ENCODE assay signal across 8 cellular contexts in genomic region chr16:712740-713250, GRCh38. TPM values are rescaled to one million over a fixed set of nuclear protein-coding genes. Genes with fewer than 3 reads are reported as not detected.
DNase-seq lines count a peak whose midpoint lies in the region; ATAC-seq and TF ChIP-seq lines count a peak whose summit lies in the region.
"Not testable (repeated sequence)": the region's sequence is repeated elsewhere in the genome, so short reads cannot be mapped to it uniquely, and the experiment has no call there.

No MANE protein-coding gene starts in this region.

- not testable (repeated sequence) for H3K36me3 Mint-ChIP-seq in activated CD8-positive, alpha-beta T cell treated with anti-CD3 and anti-CD28 coated beads for 36 hours (ENCODE audit: low read depth)

- H3K27ac Mint-ChIP-seq in activated CD8-positive, alpha-beta T cell treated with anti-CD3 and anti-CD28 coated beads for 36 hours = not testable (repeated sequence)

- not testable (repeated sequence) for H3K9ac ChIP-seq in MM.1S (ENCODE audit: low read length); colonic mucosa (ENCODE audit: low read depth in 2 of 2, low read length in 2 of 2)

- not testable (repeated sequence) for H3K9me2 ChIP-seq in MM.1S (replicated peaks; ENCODE audit: insufficient read depth, low read length)

- H3F3A ChIP-seq in MM.1S (ENCODE audit: insufficient read depth, low read length) = not testable (repeated sequence)

- not testable (repeated sequence) for H3K27ac ChIP-seq in MM.1S (ENCODE audit: low read length); colonic mucosa

- DNase-seq in AG10803 (ENCODE audit: low read depth) = peak; percentile 93
- peak; percentile 42 for DNase-seq in MM.1S
- DNase-seq in RKO (ENCODE audit: low spot score) = peak; percentile 96
- peak; percentile 87 for DNase-seq in activated CD8-positive, alpha-beta T cell treated with anti-CD3 and anti-CD28 coated beads for 36 hours
- peak; percentile 55 for DNase-seq in colonic mucosa
- peak; percentile 40 for DNase-seq in iPS-NIHi11 (ENCODE audit: low spot score)
- DNase-seq in stimulated activated CD4-positive, alpha-beta T cell treated with anti-CD3 and anti-CD28 coated beads, Interleukin-15, amount 100 ng/mL, for 24 hours = peak; percentile 79

- H3K36me3 ChIP-seq in MM.1S (replicated peaks; ENCODE audit: insufficient read depth, low read length); colonic mucosa: not testable (repeated sequence)

- POLR2A ChIA-PET in activated CD8-positive, alpha-beta T cell treated with anti-CD3 and anti-CD28 coated beads for 36 hours (lab: Charles Lee) = interaction anchor here (0.9 to 1.7 kb wide), 4 partner anchors 9 to 76 kb away, joined by 3 to 7 read pairs (median 4); partner anchors contain the start of genes ANTKMT and CHTF18

- peak; percentile 42 for TF ChIP-seq CTCF in AG10803 (conservative IDR thresholded peaks at IDR 0.05; ENCODE audit: low read length)
- TF ChIP-seq CTCF in GM12873 (IDR thresholded peaks at IDR 0.05; ENCODE audit: insufficient read depth, low read depth, low read length, missing control alignments) = peak; percentile 53
- peak; percentile 30 for TF ChIP-seq CTCF in MM.1S (IDR thresholded peaks at IDR 0.05; ENCODE audit: low read length)
- peak; percentile 63 for TF ChIP-seq CTCF in activated CD8-positive, alpha-beta T cell treated with anti-CD3 and anti-CD28 coated beads for 36 hours (IDR thresholded peaks at IDR 0.05)
- TF ChIP-seq CTCF in colonic mucosa (IDR thresholded peaks at IDR 0.05) = peak; percentile 14

- H3K4me1 ChIP-seq in MM.1S (ENCODE audit: low read length) = not testable (repeated sequence)
- peaks cover 12% of the 10 kb centered on the region for H3K4me1 ChIP-seq in colonic mucosa

- not testable (repeated sequence) for H4K20me1 ChIP-seq in MM.1S (ENCODE audit: insufficient read depth, low read length)

- peaks cover 29% of the 10 kb centered on the region for H3K27me3 Mint-ChIP-seq in activated CD8-positive, alpha-beta T cell treated with anti-CD3 and anti-CD28 coated beads for 36 hours

- not testable (repeated sequence) for H3K4me1 Mint-ChIP-seq in activated CD8-positive, alpha-beta T cell treated with anti-CD3 and anti-CD28 coated beads for 36 hours (ENCODE audit: low read depth)

- not testable (repeated sequence) for H2AFZ ChIP-seq in MM.1S (ENCODE audit: low read length)

- not testable (repeated sequence) for H3K9me3 Mint-ChIP-seq in activated CD8-positive, alpha-beta T cell treated with anti-CD3 and anti-CD28 coated beads for 36 hours

- CTCF ChIA-PET in activated CD8-positive, alpha-beta T cell treated with anti-CD3 and anti-CD28 coated beads for 36 hours (lab: Charles Lee) = interaction anchor here (0.8 to 11.9 kb wide), 18 partner anchors 9 to 284 kb away, joined by 3 to 207 read pairs (median 4); partner anchors contain the start of genes ANTKMT, CCDC78, CHTF18 and CIAO3

- H3K9me3 ChIP-seq in MM.1S (replicated peaks; ENCODE audit: insufficient read depth, low read length); colonic mucosa: not testable (repeated sequence)

- not testable (repeated sequence) for H3K79me2 ChIP-seq in MM.1S (ENCODE audit: low read length)

- not testable (repeated sequence) for ATAC-seq in activated CD8-positive, alpha-beta T cell treated with anti-CD3 and anti-CD28 coated beads for 36 hours

- H3K27me3 ChIP-seq in MM.1S (replicated peaks; ENCODE audit: insufficient read depth, low read length) (peaks cover 51% of the 10 kb centered on the region), colonic mucosa (peaks cover 23% of the 10 kb centered on the region)

- H3K4me2 ChIP-seq in MM.1S (ENCODE audit: low read depth, low read length) = not testable (repeated sequence)

- intact Hi-C loops in activated CD8-positive, alpha-beta T cell treated with anti-CD3 and anti-CD28 coated beads for 36 hours (cut with micrococcal nuclease) = loop anchor here (2.0 kb wide), 1 partner anchor 72 kb away; no protein-coding TSS in a partner anchor
- intact Hi-C loops in colonic mucosa (cut with DNase I) = loop anchor here (2.0 to 5.0 kb wide), 2 partner anchors 74 to 345 kb away; no protein-coding TSS in a partner anchor

- not testable (repeated sequence) for H3K4me3 Mint-ChIP-seq in activated CD8-positive, alpha-beta T cell treated with anti-CD3 and anti-CD28 coated beads for 36 hours

- not testable (repeated sequence) for H3K4me3 ChIP-seq in AG10803 (ENCODE audit: low read length); MM.1S (ENCODE audit: low read length); colonic mucosa

RNA-seq across cellular contexts. Expression of gene METRN, which starts 2.1 kb away (rescaled TPM):
- total RNA-seq in activated CD8-positive, alpha-beta T cell treated with anti-CD3 and anti-CD28 coated beads for 36 hours = 10 to 100 TPM; 37.2 to 43.1 TPM
- 10 to 100 TPM; 23.3 to 50.0 TPM for total RNA-seq in colonic mucosa

RNA-seq across cellular contexts. Expression of gene FBXL16, which starts 7.2 kb away (rescaled TPM):
- total RNA-seq in activated CD8-positive, alpha-beta T cell treated with anti-CD3 and anti-CD28 coated beads for 36 hours = 1 to 10 TPM; 5.9 to 8.0 TPM
- 1 to 10 TPM; 2.0 to 2.2 TPM for total RNA-seq in colonic mucosa

RNA-seq across cellular contexts. Expression of gene ANTKMT, which starts 8.2 kb away (rescaled TPM):
- total RNA-seq in activated CD8-positive, alpha-beta T cell treated with anti-CD3 and anti-CD28 coated beads for 36 hours = 10 to 100 TPM; 34.3 to 38.4 TPM
- total RNA-seq in colonic mucosa = 10 to 100 TPM; 42.1 to 83.1 TPM

RNA-seq across cellular contexts. Expression of gene CCDC78, which starts 13.4 kb away (rescaled TPM):
- 1 to 10 TPM; 4.6 to 5.7 TPM for total RNA-seq in activated CD8-positive, alpha-beta T cell treated with anti-CD3 and anti-CD28 coated beads for 36 hours
- total RNA-seq in colonic mucosa = 1 to 10 TPM in 1 of 2 donors, under 1 TPM in 1; 0.37 to 3.7 TPM

RNA-seq across cellular contexts. Expression of gene HAGHL, which starts 14.1 kb away (rescaled TPM):
- total RNA-seq in activated CD8-positive, alpha-beta T cell treated with anti-CD3 and anti-CD28 coated beads for 36 hours = 10 to 100 TPM; 28.8 to 32.6 TPM
- total RNA-seq in colonic mucosa = 10 to 100 TPM in 1 of 2 donors, 1 to 10 TPM in 1; 2.6 to 13.0 TPM

Comparison
In these comparisons a context has a peak if more than half of its experiments do, and no peak if none do; other contexts are left out.
1. DNase-seq: peak in every context shown above with its lines; median percentile 96 in RKO; 93 in AG10803; 87 in activated CD8-positive, alpha-beta T cell treated with anti-CD3 and anti-CD28 coated beads for 36 hours; 79 in stimulated activated CD4-positive, alpha-beta T cell treated with anti-CD3 and anti-CD28 coated beads, Interleukin-15, amount 100 ng/mL, for 24 hours; 55 in colonic mucosa; 42 in MM.1S; 40 in iPS-NIHi11.